ENCODE assay signal across 9 cellular contexts in genomic region chr17:41697122-41697962, GRCh38. TPM values are rescaled to one million over a fixed set of nuclear protein-coding genes. Genes with fewer than 3 reads are reported as not detected.
DNase-seq lines count a peak whose midpoint lies in the region; ATAC-seq and TF ChIP-seq lines count a peak whose summit lies in the region.
"Had no signal": no experiment of that assay in that cellular context is flagged by ENCODE, and none has a peak within 500 bp of the region (broad histone marks: within the 10 kb centered on the region; RNA-seq: fewer than 3 reads in every experiment).

No MANE protein-coding gene starts in this region.

- H3K27ac ChIP-seq in esophagus muscularis mucosa (replicated peaks in 1 of 4) (peak overlapping the region; percentile 24 to 58 (median 50)), PC-9 (no peak overlapping the region)

- no peak overlapping the region for H2AFZ ChIP-seq in PC-9

- POLR2A ChIA-PET in PC-9 (lab: Charles Lee; ENCODE audit: unreplicated experiment): no interaction called here

- peaks cover 17 to 30% (median 28%) of the 10 kb centered on the region in 4 donors for H3K4me1 ChIP-seq in esophagus muscularis mucosa
- no peaks in the 10 kb centered on the region for H3K4me1 ChIP-seq in PC-9 (replicated peaks; ENCODE audit: insufficient read depth)

- DNase-seq in AG08395 (ENCODE audit: low spot score) (peak; percentile 74), MG63 (peak; percentile 19), esophagus muscularis mucosa (ENCODE audit: extremely low spot score) (peak; percentile 94), mucosa of gallbladder (ENCODE audit: low spot score) (peak; percentile 84), DMS79 (lab: John Stamatoyannopoulos, UW) (no peak), NCI-H2171 (lab: John Stamatoyannopoulos, UW) (no peak), PC-9 (no peak)

- CTCF ChIA-PET in PC-9 (lab: Charles Lee): interaction anchor here (0.6 kb wide), 1 partner anchor 32 kb away, joined by 3 read pairs; no protein-coding TSS in a partner anchor

- H3K9me3 ChIP-seq in MG63 (no peaks in the 10 kb centered on the region), esophagus muscularis mucosa (no peaks in the 10 kb centered on the region), PC-9 (ENCODE audit: insufficient read depth, low read depth) (no peaks in the 10 kb centered on the region)

- intact Hi-C loops in esophagus muscularis mucosa (cut with DNase I) (no loop called here), PC-9 (cut with micrococcal nuclease; ENCODE audit: unreplicated experiment) (no loop called here)

- no peaks in the 10 kb centered on the region for H3K9me2 ChIP-seq in PC-9 (ENCODE audit: insufficient read depth)

- H3K36me3 ChIP-seq in MG63: peaks cover 20% of the 10 kb centered on the region
- H3K36me3 ChIP-seq in esophagus muscularis mucosa: peaks cover 25 to 32% (median 31%) of the 10 kb centered on the region in 4 donors
- peaks cover 6% of the 10 kb centered on the region for H3K36me3 ChIP-seq in PC-9 (ENCODE audit: low read depth)

- WGBS in esophagus muscularis mucosa: 45% methylated on average over 6 of the region's 6 CpGs

- TF ChIP-seq EP300 in esophagus muscularis mucosa (IDR thresholded peaks at IDR 0.05): no peak

- no TSS peak for BruUV-seq in PC-9 (replicated peaks; lab: Mats Ljungman, UMichigan)

- peaks cover 6% of the 10 kb centered on the region for H4K20me1 ChIP-seq in PC-9 (ENCODE audit: insufficient read depth)

- no peak overlapping the region for H3K4me2 ChIP-seq in PC-9

- H3K27me3 ChIP-seq in MG63 (no peaks in the 10 kb centered on the region), esophagus muscularis mucosa (no peaks in the 10 kb centered on the region), PC-9 (ENCODE audit: insufficient read depth, low read depth) (no peaks in the 10 kb centered on the region)

- no peak for TF ChIP-seq CTCF in esophagus muscularis mucosa (IDR thresholded peaks at IDR 0.05)
- no peak for TF ChIP-seq CTCF in PC-9 (conservative IDR thresholded peaks at IDR 0.05)

- ATAC-seq in GM19328 (IDR thresholded peaks at IDR 0.05; ENCODE audit: unreplicated experiment): no peak

- no peaks in the 10 kb centered on the region for H3K79me2 ChIP-seq in PC-9 (ENCODE audit: low read depth)

- peaks cover 36% of the 10 kb centered on the region for H3F3A ChIP-seq in PC-9 (ENCODE audit: insufficient read depth, low read depth)

- H3K4me3 ChIP-seq in MG63 (no peak overlapping the region), esophagus muscularis mucosa (no peak overlapping the region), PC-9 (no peak overlapping the region)

- TF ChIP-seq POLR2A in esophagus muscularis mucosa (IDR thresholded peaks at IDR 0.05; ENCODE audit: low read depth): no peak

RNA-seq across cellular contexts. Expression of gene EIF1, which starts 8.7 kb away (rescaled TPM):
- 42.2 and 90.7 TPM in 2 replicates for total RNA-seq in MG63 (2014; rRNA removed; shearing (Covaris generic); ENCODE audit: low replicate concordance)
- total RNA-seq in esophagus muscularis mucosa: 100 to 1,000 TPM; 158 to 426 (median 207) TPM
- total RNA-seq in mucosa of gallbladder: 723 TPM
- total RNA-seq in PC-9 (2021): 775 and 874 TPM in 2 replicates

RNA-seq across cellular contexts. Expression of gene GAST, which starts 14.8 kb away (rescaled TPM):
- not detected in 2 replicates for total RNA-seq in MG63 (2014; rRNA removed; shearing (Covaris generic); ENCODE audit: low replicate concordance)
- total RNA-seq in esophagus muscularis mucosa (not detected), mucosa of gallbladder (not detected), PC-9 (2021) (0.87 TPM in 1 of 2 replicates, not detected in the other)
- total RNA-seq: neural crest cell had no signal

RNA-seq across cellular contexts. Expression of gene HAP1, which starts 37.1 kb away (rescaled TPM):
- not detected in 2 replicates for total RNA-seq in MG63 (2014; rRNA removed; shearing (Covaris generic); ENCODE audit: low replicate concordance)
- under 1 TPM in 1 of 4 donors, not detected in 3; 0.19 TPM for total RNA-seq in esophagus muscularis mucosa
- total RNA-seq in mucosa of gallbladder: 1.9 TPM
- 1.1 and 2.2 TPM in 2 replicates for total RNA-seq in PC-9 (2021)

Comparison
In these comparisons a context has a peak if more than half of its experiments do, and no peak if none do; other contexts are left out.
1. DNase-seq: peak in AG08395 (single experiment), MG63 (single experiment), esophagus muscularis mucosa (single experiment) and mucosa of gallbladder (single experiment); none in DMS79 (single experiment), NCI-H2171 (single experiment) and PC-9 (0 of 2).